ENCODE assay signal across 8 cellular contexts in the genomic region with DNA sequence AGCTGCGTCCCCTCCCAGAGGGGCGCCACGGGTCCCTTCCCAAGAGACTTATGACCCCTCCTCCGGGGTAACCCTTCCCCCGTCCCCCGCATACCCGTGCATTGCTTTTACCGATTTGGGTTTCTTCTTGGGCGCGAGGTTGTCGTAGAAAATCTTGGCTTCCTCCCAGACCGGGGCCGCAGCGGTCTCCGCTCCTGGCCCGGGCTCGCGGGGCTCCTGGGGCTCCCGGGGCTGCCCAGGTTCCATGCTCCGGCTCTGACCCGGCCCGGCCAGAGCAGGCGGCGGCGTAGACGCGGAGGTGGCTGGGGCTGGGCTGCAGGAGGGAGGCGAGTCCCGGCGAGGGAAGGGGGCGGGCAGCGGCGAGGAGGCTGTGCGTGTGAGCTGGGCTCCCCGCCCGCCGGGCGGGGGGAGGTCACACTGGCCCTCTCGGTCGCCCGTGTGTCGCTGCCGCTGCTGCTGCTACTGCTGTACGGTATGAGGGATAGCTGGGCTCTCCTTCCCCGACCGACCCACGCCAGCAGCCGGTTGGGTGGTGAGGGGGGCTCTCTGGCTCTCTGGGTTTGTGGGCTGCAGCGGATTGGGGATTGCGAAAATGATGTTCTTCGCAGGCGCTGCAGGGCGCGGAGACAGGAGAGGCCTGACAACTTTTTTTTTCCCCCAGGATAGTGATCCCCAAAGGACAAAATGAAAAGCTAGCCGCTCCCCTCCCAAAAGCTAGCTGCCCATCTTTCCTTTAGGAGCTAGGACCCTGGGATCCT. TPM values are rescaled to one million over a fixed set of nuclear protein-coding genes. Genes with fewer than 3 reads are reported as not detected.
A peak's percentile ranks its signal among the peaks of the same experiment; 100 is the strongest.
DNase-seq lines count a peak whose midpoint lies in the region; ATAC-seq and TF ChIP-seq lines count a peak whose summit lies in the region.

A gene (minus strand): TSS at position 315 of the 758 bp plus-strand sequence. CDS start 69 bp downstream, at position 246.

- no peak for TF ChIP-seq CTCF in lower leg skin (IDR thresholded peaks at IDR 0.05)
- TF ChIP-seq CTCF in suprapubic skin (IDR thresholded peaks at IDR 0.05): no peak

- no peak for ATAC-seq in GM21717 (IDR thresholded peaks at IDR 0.05; ENCODE audit: unreplicated experiment)

- DNase-seq in DMS79 treated with DMSO at 0.1 percent for 48 hours (lab: John Stamatoyannopoulos, UW) (peak; percentile 26), DMS79 (lab: John Stamatoyannopoulos, UW) (no peak), SK-N-MC (ENCODE audit: low read depth, low spot score) (no peak), lower leg skin (ENCODE audit: low spot score in 2 of 2) (no peak), suprapubic skin (ENCODE audit: low spot score in 2 of 2) (no peak), amniotic stem cell (lab: John Stamatoyannopoulos, UW) (no peak)

- H3K36me3 ChIP-seq in SK-N-MC (ENCODE audit: insufficient read depth, low read length) (no peaks in the 10 kb centered on the region), suprapubic skin (no peaks in the 10 kb centered on the region)

- 4 to 5% methylated on average over 17 to 40 of the region's 55 CpGs for WGBS in lower leg skin, 2 donors
- 2% methylated on average over 27 of the region's 55 CpGs for WGBS in suprapubic skin

- intact Hi-C loops in lower leg skin (cut with DNase I; ENCODE audit: low total_unique reads): no loop called here

- no peak within 1 kb of the TSS for H3K9ac ChIP-seq in SK-N-MC (ENCODE audit: insufficient read length)

- H3K27me3 ChIP-seq in suprapubic skin: peaks cover 37% of the 10 kb centered on the region

- H3K4me1 ChIP-seq in suprapubic skin: peaks cover 16% of the 10 kb centered on the region

- peak within 1 kb of the TSS; percentile 22; the same call in 1 of the 2 replicates for H3K4me3 ChIP-seq in SK-N-MC
- H3K4me3 ChIP-seq in lower leg skin (ENCODE audit: low read depth, poor library complexity, severe bottlenecking): peak within 1 kb of the TSS; percentile 27
- peak within 1 kb of the TSS; percentile 52 for H3K4me3 ChIP-seq in suprapubic skin

- TF ChIP-seq EP300 in suprapubic skin (IDR thresholded peaks at IDR 0.05): no peak

- TF ChIP-seq POLR2A in lower leg skin (IDR thresholded peaks at IDR 0.05): no peak
- TF ChIP-seq POLR2A in suprapubic skin (IDR thresholded peaks at IDR 0.05): no peak

- H3K9me3 ChIP-seq in SK-N-MC (ENCODE audit: low read depth, low read length) (no peaks in the 10 kb centered on the region), suprapubic skin (no peaks in the 10 kb centered on the region)

- no peak within 1 kb of the TSS for H3K27ac ChIP-seq in SK-N-MC
- peak within 1 kb of the TSS; percentile 47 for H3K27ac ChIP-seq in cingulate gyrus (ENCODE audit: low read depth, low read length)
- H3K27ac ChIP-seq in suprapubic skin: no peak within 1 kb of the TSS

RNA-seq across cellular contexts. Expression of the gene that starts here (rescaled TPM):
- not detected for total RNA-seq in lower leg skin
- total RNA-seq in suprapubic skin: not detected
